In genomic region chr10:63977329-63977923, GRCh38 we compare ENCODE assay signal across 8 cellular contexts.
A peak's percentile ranks its signal among the peaks of the same experiment; 100 is the strongest.
DNase-seq lines count a peak whose midpoint lies in the region; ATAC-seq and TF ChIP-seq lines count a peak whose summit lies in the region.

No MANE protein-coding gene starts in this region.

- POLR2A ChIA-PET in PC-3 (lab: Charles Lee; ENCODE audit: unreplicated experiment): interaction anchor here (0.7 kb wide), 1 partner anchor 78 kb away, joined by 7 read pairs; no protein-coding TSS in a partner anchor

- no peaks in the 10 kb centered on the region for H4K20me1 ChIP-seq in PC-3 (ENCODE audit: low read length)

- intact Hi-C loops in PC-3 (cut with micrococcal nuclease): loop anchor here (2.0 kb wide), 2 partner anchors 43 to 63 kb away; no protein-coding TSS in a partner anchor

- no peaks in the 10 kb centered on the region for H3K9me2 ChIP-seq in PC-3 (replicated peaks; ENCODE audit: low read length)

- H3K27ac ChIP-seq in PC-3 (ENCODE audit: low read length): no peak overlapping the region

- ATAC-seq in GM18873 (IDR thresholded peaks at IDR 0.05; ENCODE audit: low FRiP score, unreplicated experiment) (peak; percentile 52), HG03135 (IDR thresholded peaks at IDR 0.05; ENCODE audit: unreplicated experiment) (peak; percentile 56), PC-3 (peak; percentile 80)

- no peak overlapping the region for H3K9ac ChIP-seq in PC-3 (ENCODE audit: low read length)

- CTCF ChIA-PET in PC-3 (lab: Charles Lee): interaction anchor here (0.5 to 2.1 kb wide), 12 partner anchors 34 to 1244 kb away, joined by 3 to 36 read pairs (median 4); no protein-coding TSS in a partner anchor

- H3K79me2 ChIP-seq in PC-3 (ENCODE audit: low read length): no peaks in the 10 kb centered on the region

- no peaks in the 10 kb centered on the region for H3K9me3 ChIP-seq in PC-3 (ENCODE audit: low read length)

- TF ChIP-seq CTCF in PC-3 (conservative IDR thresholded peaks at IDR 0.05; ENCODE audit: low read depth, low read length): peak; percentile 86

- BruUV-seq in PC-3 (replicated peaks; lab: Mats Ljungman, UMichigan): no TSS peak

- H3K27me3 ChIP-seq in PC-3 (ENCODE audit: low read length): no peaks in the 10 kb centered on the region

- no peaks in the 10 kb centered on the region for H3K36me3 ChIP-seq in PC-3 (ENCODE audit: low read depth, low read length)

- H3K4me2 ChIP-seq in PC-3 (ENCODE audit: low read length): no peak overlapping the region

- no peaks in the 10 kb centered on the region for H3K4me1 ChIP-seq in PC-3 (ENCODE audit: insufficient read depth, low read length)

- H2AFZ ChIP-seq in PC-3 (ENCODE audit: low read length): no peak overlapping the region

- H3K4me3 ChIP-seq in PC-3 (ENCODE audit: low read length): no peak overlapping the region

- no peaks in the 10 kb centered on the region for H3F3A ChIP-seq in PC-3 (ENCODE audit: low read length, unreplicated experiment)

- DNase-seq in DMS 273 (lab: John Stamatoyannopoulos, UW; ENCODE audit: unreplicated experiment) (peak; percentile 74), PC-3 (peak; percentile 79), epidermal melanocyte (ENCODE audit: insufficient read length, low spot score) (peak; percentile 61), myocyte (ENCODE audit: low read depth) (peak; percentile 73), occipital lobe (lab: John Stamatoyannopoulos, UW) (no peak)
- no peak for DNase-seq in activated CD4-positive, CD25-positive, alpha-beta regulatory T cell treated with anti-CD3 and anti-CD28 coated beads, Interleukin-2, amount 50 U/mL, for 72 hours

Comparison
In these comparisons a context has a peak if more than half of its experiments do, and no peak if none do; other contexts are left out.
1. DNase-seq: peak in DMS 273 (single experiment), PC-3 (single experiment), epidermal melanocyte (single experiment) and myocyte (single experiment); none in activated CD4-positive, CD25-positive, alpha-beta regulatory T cell treated with anti-CD3 and anti-CD28 coated beads, Interleukin-2, amount 50 U/mL, for 72 hours (single experiment) and occipital lobe (single experiment).
2. Peak in every context shown above with its lines, with median percentiles within 50 percentile points of each other: ATAC-seq.